ENCODE assay signal across 8 cellular contexts in genomic region chr18:76620326-76620813, GRCh38.
DNase-seq lines count a peak whose midpoint lies in the region; ATAC-seq and TF ChIP-seq lines count a peak whose summit lies in the region.

No MANE protein-coding gene starts in this region.

- no peaks in the 10 kb centered on the region for H3K79me2 ChIP-seq in parathyroid adenoma

- no peaks in the 10 kb centered on the region for H3K36me3 ChIP-seq in parathyroid adenoma (ENCODE audit: control insufficient read depth, insufficient read depth, low read length)

- DNase-seq in stimulated activated naive CD4-positive, alpha-beta T cell (lab: John Stamatoyannopoulos, UW), result peak in 4 of 6 experiments; percentile 6 to 25 (median 8)
- DNase-seq in stimulated activated naive CD4-positive, alpha-beta T cell treated with Interleukin-2 at 50 U/mL for 16 hours (lab: John Stamatoyannopoulos, UW), result no peak
- DNase-seq in NOMO-1 (lab: John Stamatoyannopoulos, UW; ENCODE audit: unreplicated experiment in 2 of 2) (peak; percentile 87 to 88), left ventricle myocardium superior (peak; percentile 83), G401 (ENCODE audit: low spot score) (no peak)

- H3K27me3 ChIP-seq in parathyroid adenoma (ENCODE audit: control insufficient read depth, insufficient read depth, low read length), result no peaks in the 10 kb centered on the region

- intact Hi-C loops in left ventricle myocardium superior (cut with micrococcal nuclease), result loop anchor here (10.0 kb wide), 1 partner anchor 226 kb away; no protein-coding TSS in a partner anchor

- peak overlapping the region; percentile 56 for H3K27ac ChIP-seq in angular gyrus (ENCODE audit: low read depth, low read length)
- H3K27ac ChIP-seq in parathyroid adenoma, result peak overlapping the region; percentile 53

- peaks cover 12% of the 10 kb centered on the region for H3K4me1 ChIP-seq in parathyroid adenoma

- H2AFZ ChIP-seq in parathyroid adenoma, result peak overlapping the region; percentile 95

- peak; percentile 40 for TF ChIP-seq CTCF in parathyroid adenoma (IDR thresholded peaks at IDR 0.05)

- in situ Hi-C loops in G401 (cut with HindIII; ENCODE audit: low sequenced_read_pairs), result no loop called here

- no peaks in the 10 kb centered on the region for H3K9me3 ChIP-seq in parathyroid adenoma (ENCODE audit: control insufficient read depth, low read length)

- ATAC-seq in HG03097 (IDR thresholded peaks at IDR 0.05; ENCODE audit: low FRiP score, unreplicated experiment) (peak; percentile 81), left ventricle myocardium superior (peak; percentile 91)

- H3K9ac ChIP-seq in parathyroid adenoma, result no peak overlapping the region

- H3K4me3 ChIP-seq in parathyroid adenoma (ENCODE audit: low read depth, low read length), result no peak overlapping the region

- no peak overlapping the region for H3K4me2 ChIP-seq in parathyroid adenoma (ENCODE audit: low read length)

Comparison
In these comparisons a context has a peak if more than half of its experiments do, and no peak if none do; other contexts are left out.
1. DNase-seq: peak in stimulated activated naive CD4-positive, alpha-beta T cell (4 of 6), NOMO-1 (2 of 2) and left ventricle myocardium superior (single experiment); none in stimulated activated naive CD4-positive, alpha-beta T cell treated with Interleukin-2 at 50 U/mL for 16 hours (single experiment) and G401 (single experiment).